ENCODE assay signal across 1 cellular context in the genomic region with DNA sequence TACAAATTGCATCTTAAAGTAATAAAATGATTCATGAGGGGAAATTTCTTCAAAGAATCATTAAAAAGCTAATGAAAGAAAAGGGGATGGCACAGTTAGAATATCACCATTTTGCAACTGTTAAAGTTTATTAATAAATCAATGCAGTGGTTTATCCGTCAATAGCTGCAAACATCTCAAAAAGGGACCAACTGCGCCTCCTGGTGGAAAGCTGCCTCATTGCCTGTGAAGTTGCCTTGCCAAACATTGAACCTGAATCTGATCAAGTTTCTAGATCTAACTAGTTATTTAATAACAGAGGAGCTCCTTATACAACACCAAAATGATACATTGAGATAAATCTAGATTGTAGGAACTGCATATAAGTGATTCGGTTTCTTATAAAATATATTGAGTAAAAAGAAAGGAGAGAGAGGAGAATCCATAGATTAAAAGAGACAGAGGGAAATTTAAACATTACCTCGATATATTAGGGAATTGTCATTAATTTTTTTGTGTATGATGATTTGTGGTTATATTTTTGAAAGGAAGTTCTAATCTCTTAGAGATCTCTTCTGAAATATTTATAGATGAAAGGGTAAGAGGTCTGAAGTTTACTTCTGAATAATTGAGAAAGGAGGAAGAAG.
TF ChIP-seq lines count a peak whose summit lies in the region.

No MANE protein-coding gene starts in this region.

TF ChIP-seq in K562, 482 proteins besides CTCF, POLR2A, EP300 and RAD21:
- peak; percentile 56; the same call in 1 of the 2 replicates for TF ChIP-seq ARID2 (IDR thresholded peaks at IDR 0.05)
- TF ChIP-seq MEIS2 (IDR thresholded peaks at IDR 0.05; ENCODE audit: partially characterized antibody): peak; percentile 41
- TF ChIP-seq, protein P1, sequence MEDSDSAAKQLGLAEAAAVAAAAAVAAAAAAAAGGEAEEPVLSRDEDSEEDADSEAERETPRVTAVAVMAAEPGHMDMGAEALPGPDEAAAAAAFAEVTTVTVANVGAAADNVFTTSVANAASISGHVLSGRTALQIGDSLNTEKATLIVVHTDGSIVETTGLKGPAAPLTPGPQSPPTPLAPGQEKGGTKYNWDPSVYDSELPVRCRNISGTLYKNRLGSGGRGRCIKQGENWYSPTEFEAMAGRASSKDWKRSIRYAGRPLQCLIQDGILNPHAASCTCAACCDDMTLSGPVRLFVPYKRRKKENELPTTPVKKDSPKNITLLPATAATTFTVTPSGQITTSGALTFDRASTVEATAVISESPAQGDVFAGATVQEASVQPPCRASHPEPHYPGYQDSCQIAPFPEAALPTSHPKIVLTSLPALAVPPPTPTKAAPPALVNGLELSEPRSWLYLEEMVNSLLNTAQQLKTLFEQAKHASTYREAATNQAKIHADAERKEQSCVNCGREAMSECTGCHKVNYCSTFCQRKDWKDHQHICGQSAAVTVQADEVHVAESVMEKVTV (CRISPR knock-in tag; IDR thresholded peaks at IDR 0.05): 0 out of 2 replicates have a peak, but pooled peaks have one; percentile 36
- TF ChIP-seq SMC3 (conservative IDR thresholded peaks at IDR 0.05; ENCODE audit: insufficient read depth, low read depth, low read length): peak; percentile 89
- TF ChIP-seq, protein P2, sequence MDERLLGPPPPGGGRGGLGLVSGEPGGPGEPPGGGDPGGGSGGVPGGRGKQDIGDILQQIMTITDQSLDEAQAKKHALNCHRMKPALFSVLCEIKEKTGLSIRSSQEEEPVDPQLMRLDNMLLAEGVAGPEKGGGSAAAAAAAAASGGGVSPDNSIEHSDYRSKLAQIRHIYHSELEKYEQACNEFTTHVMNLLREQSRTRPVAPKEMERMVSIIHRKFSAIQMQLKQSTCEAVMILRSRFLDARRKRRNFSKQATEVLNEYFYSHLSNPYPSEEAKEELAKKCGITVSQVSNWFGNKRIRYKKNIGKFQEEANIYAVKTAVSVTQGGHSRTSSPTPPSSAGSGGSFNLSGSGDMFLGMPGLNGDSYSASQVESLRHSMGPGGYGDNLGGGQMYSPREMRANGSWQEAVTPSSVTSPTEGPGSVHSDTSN (CRISPR knock-in tag; IDR thresholded peaks at IDR 0.05; ENCODE audit: low read depth): no peak
- TF ChIP-seq, protein P2 (tag; conservative IDR thresholded peaks at IDR 0.05; ENCODE audit: low read depth): no peak
